In the genomic region with DNA sequence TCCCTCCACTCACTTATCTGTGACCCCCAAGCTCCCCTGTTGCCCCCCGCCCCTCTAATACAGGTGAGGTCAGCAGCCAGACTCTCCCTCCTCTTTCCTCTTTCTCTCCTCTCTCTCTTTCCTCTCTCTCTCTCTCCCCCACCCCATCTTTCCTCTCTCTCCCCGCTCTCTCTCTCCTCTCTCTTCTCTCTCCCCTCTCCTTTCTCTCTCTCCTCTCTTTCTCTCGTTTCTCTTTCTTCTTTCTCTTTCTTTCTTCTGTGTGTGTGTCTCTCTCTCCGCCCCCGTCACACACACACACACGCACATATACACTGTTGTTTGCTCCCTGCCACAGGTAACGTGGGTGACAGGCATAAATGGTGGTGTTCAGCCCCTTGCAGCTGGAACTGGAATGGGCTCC, we compare ENCODE assay signal across 20 cellular contexts. TPM values are rescaled to one million over a fixed set of nuclear protein-coding genes. Genes with fewer than 3 reads are reported as not detected.
A peak's percentile ranks its signal among the peaks of the same experiment; 100 is the strongest.
DNase-seq lines count a peak whose midpoint lies in the region; ATAC-seq, FAIRE-seq and TF ChIP-seq lines count a peak whose summit lies in the region.
"Had no signal": no experiment of that assay in that cellular context is flagged by ENCODE, and none has a peak within 500 bp of the region (broad histone marks: within the 10 kb centered on the region; RNA-seq: fewer than 3 reads in every experiment).

No MANE protein-coding gene starts in this region.

- no peak overlapping the region for H3K4me3 Mint-ChIP-seq in activated naive CD4-positive, alpha-beta T cell treated with anti-CD3 and anti-CD28 coated beads, Interleukin-2, amount 50 U/mL, for 24 hours
- H3K4me3 Mint-ChIP-seq in mesothelial cell of epicardium: no peak overlapping the region
- H3K4me3 Mint-ChIP-seq in CD8-positive, alpha-beta T cell: no peak overlapping the region
- H3K4me3 Mint-ChIP-seq: CD4-positive, CD25-positive, alpha-beta regulatory T cell; IgD-negative memory B cell had no signal

- peak overlapping the region; percentile 44 for H3K27ac ChIP-seq in KOPT-K1 (ENCODE audit: low read depth, low read length, poor library complexity, severe bottlenecking)
- no peak overlapping the region for H3K27ac ChIP-seq in CD8-positive, alpha-beta T cell (ENCODE audit: low read depth, low read length)
- H3K27ac ChIP-seq: BLaER1 treated with 17β-estradiol and CSF1 and Interleukin-3, amounts not matched to agents 10 nM and 100 nM; GM23248 had no signal

- no peaks in the 10 kb centered on the region for H3K9me3 Mint-ChIP-seq in activated naive CD4-positive, alpha-beta T cell treated with anti-CD3 and anti-CD28 coated beads, Interleukin-2, amount 50 U/mL, for 24 hours
- no peaks in the 10 kb centered on the region for H3K9me3 Mint-ChIP-seq in mesothelial cell of epicardium
- no peaks in the 10 kb centered on the region for H3K9me3 Mint-ChIP-seq in CD8-positive, alpha-beta T cell
- H3K9me3 Mint-ChIP-seq: CD4-positive, CD25-positive, alpha-beta regulatory T cell; H9 had no signal

- peaks cover 4% of the 10 kb centered on the region for H3K4me1 Mint-ChIP-seq in activated naive CD4-positive, alpha-beta T cell treated with anti-CD3 and anti-CD28 coated beads, Interleukin-2, amount 50 U/mL, for 24 hours
- H3K4me1 Mint-ChIP-seq in mesothelial cell of epicardium: peaks cover 10% of the 10 kb centered on the region
- H3K4me1 Mint-ChIP-seq in CD8-positive, alpha-beta T cell (ENCODE audit: low read depth): no peaks in the 10 kb centered on the region
- H3K4me1 Mint-ChIP-seq: IgD-negative memory B cell had no signal

- no peak overlapping the region for H3K4me3 ChIP-seq in CD8-positive, alpha-beta T cell (ENCODE audit: low read depth, low read length)
- H3K4me3 ChIP-seq: BLaER1 treated with 17β-estradiol and CSF1 and Interleukin-3, amounts not matched to agents 10 nM and 100 nM; GM23248 had no signal

- H3K36me3 ChIP-seq in KOPT-K1 (ENCODE audit: insufficient read depth, low read length): no peaks in the 10 kb centered on the region
- H3K36me3 ChIP-seq in CD8-positive, alpha-beta T cell (ENCODE audit: insufficient read depth, low read length): no peaks in the 10 kb centered on the region
- H3K36me3 ChIP-seq: BLaER1 treated with 17β-estradiol and CSF1 and Interleukin-3, amounts not matched to agents 10 nM and 100 nM had no signal

- FAIRE-seq in HTR-8/SVneo (lab: Jason Lieb, UNC): no peak
- FAIRE-seq: G401.6, GM12891 had no signal

- no peak for ATAC-seq in CD8-positive, alpha-beta T cell
- ATAC-seq in HG02840 (IDR thresholded peaks at IDR 0.05; ENCODE audit: low FRiP score, unreplicated experiment): no peak

- TF ChIP-seq CTCF in mesothelial cell of epicardium (IDR thresholded peaks at IDR 0.05; ENCODE audit: unreplicated experiment): no peak
- TF ChIP-seq CTCF in CD8-positive, alpha-beta T cell (IDR thresholded peaks at IDR 0.05): no peak

- H3K36me3 Mint-ChIP-seq in activated naive CD4-positive, alpha-beta T cell treated with anti-CD3 and anti-CD28 coated beads, Interleukin-2, amount 50 U/mL, for 24 hours: no peaks in the 10 kb centered on the region
- H3K36me3 Mint-ChIP-seq in mesothelial cell of epicardium: no peaks in the 10 kb centered on the region
- H3K36me3 Mint-ChIP-seq in CD8-positive, alpha-beta T cell: no peaks in the 10 kb centered on the region
- H3K36me3 Mint-ChIP-seq: CD4-positive, CD25-positive, alpha-beta regulatory T cell; IgD-negative memory B cell had no signal

- intact Hi-C loops in CD8-positive, alpha-beta T cell (cut with DNase I, micrococcal nuclease): no loop called here

- H3K27me3 Mint-ChIP-seq in activated naive CD4-positive, alpha-beta T cell treated with anti-CD3 and anti-CD28 coated beads, Interleukin-2, amount 50 U/mL, for 24 hours: no peaks in the 10 kb centered on the region
- peaks cover 5% of the 10 kb centered on the region for H3K27me3 Mint-ChIP-seq in mesothelial cell of epicardium (ENCODE audit: low read depth)
- peaks cover 16% of the 10 kb centered on the region for H3K27me3 Mint-ChIP-seq in CD8-positive, alpha-beta T cell (ENCODE audit: low read depth)

- POLR2A ChIA-PET in CD8-positive, alpha-beta T cell (lab: Charles Lee): interaction anchor here (0.7 kb wide), 1 partner anchor 481 kb away, joined by 3 read pairs; no protein-coding TSS in a partner anchor

- CTCF ChIA-PET in CD8-positive, alpha-beta T cell (lab: Charles Lee): no interaction called here

- no peaks in the 10 kb centered on the region for H3K9me3 ChIP-seq in KOPT-K1 (ENCODE audit: insufficient read depth, low read length, poor library complexity, severe bottlenecking)
- no peaks in the 10 kb centered on the region for H3K9me3 ChIP-seq in CD8-positive, alpha-beta T cell (ENCODE audit: low read length)
- H3K9me3 ChIP-seq: BLaER1 treated with 17β-estradiol and CSF1 and Interleukin-3, amounts not matched to agents 10 nM and 100 nM had no signal

- H3K27me3 ChIP-seq in CD8-positive, alpha-beta T cell (ENCODE audit: insufficient read depth, low read length): no peaks in the 10 kb centered on the region

- H3K4me1 ChIP-seq in CD8-positive, alpha-beta T cell (ENCODE audit: insufficient read depth, low read length): no peaks in the 10 kb centered on the region

- no peak for DNase-seq in activated naive CD4-positive, alpha-beta T cell treated with Interleukin-2 at 50 U/mL for 16 hours
- DNase-seq in mesothelial cell of epicardium (ENCODE audit: low spot score in 2 of 2, unreplicated experiment in 2 of 2) (no peak), HTR-8/SVneo (ENCODE audit: insufficient read length, low spot score) (no peak)
- no peak for DNase-seq in CD8-positive, alpha-beta T cell
- DNase-seq: 8988T; AML-193; Calu3; CD4-positive, CD25-positive, alpha-beta regulatory T cell; DMS79; EL; GM23248; KG1 had no signal

- H3K27ac Mint-ChIP-seq in activated naive CD4-positive, alpha-beta T cell treated with anti-CD3 and anti-CD28 coated beads, Interleukin-2, amount 50 U/mL, for 24 hours: peak overlapping the region; percentile 63
- peak overlapping the region; percentile 15 for H3K27ac Mint-ChIP-seq in mesothelial cell of epicardium
- H3K27ac Mint-ChIP-seq in CD8-positive, alpha-beta T cell: no peak overlapping the region
- H3K27ac Mint-ChIP-seq: H9, IgD-negative memory B cell had no signal

RNA-seq across cellular contexts. Expression of gene PSMG3, which starts 37.2 kb away (rescaled TPM):
- 27.0 to 32.5 TPM (median 31.0 TPM) in 3 replicates for total RNA-seq in mesothelial cell of epicardium
- 10 to 100 TPM; 20.9 to 21.0 TPM for total RNA-seq in CD8-positive, alpha-beta T cell

RNA-seq across cellular contexts. Expression of gene TMEM184A, which starts 51.0 kb away (rescaled TPM):
- 4.3 to 5.0 TPM (median 5.0 TPM) in 3 replicates for total RNA-seq in mesothelial cell of epicardium
- total RNA-seq in CD8-positive, alpha-beta T cell: not detected
- total RNA-seq: CD4-positive, CD25-positive, alpha-beta regulatory T cell; GM23248 had no signal
